In genomic region chr3:96931491-96931890, GRCh38 we compare ENCODE assay signal across 16 cellular contexts.
DNase-seq lines count a peak whose midpoint lies in the region; ATAC-seq, FAIRE-seq and TF ChIP-seq lines count a peak whose summit lies in the region.
"Had no signal": no experiment of that assay in that cellular context is flagged by ENCODE, and none has a peak within 500 bp of the region (broad histone marks: within the 10 kb centered on the region; RNA-seq: fewer than 3 reads in every experiment).

No MANE protein-coding gene starts in this region.

- no peak overlapping the region for H3K18ac ChIP-seq in H9 (ENCODE audit: insufficient read length, low read depth, low read length)

- H3K79me1 ChIP-seq in H9 (ENCODE audit: insufficient read depth, low read depth, low read length, poor library complexity, severe bottlenecking), result no peaks in the 10 kb centered on the region

- H3K27me3 ChIP-seq in H9 (ENCODE audit: insufficient read depth, low read length), result no peaks in the 10 kb centered on the region
- H3K27me3 ChIP-seq in smooth muscle cell (ENCODE audit: low read depth), result no peaks in the 10 kb centered on the region

- no peak overlapping the region for H3K4me3 ChIP-seq in smooth muscle cell
- H3K4me3 ChIP-seq: GM12878, K562 had no signal

- H2AFZ ChIP-seq in H9 (ENCODE audit: low read length) (no peak overlapping the region), smooth muscle cell (ENCODE audit: low read depth) (no peak overlapping the region)

- no peak overlapping the region for H2BK20ac ChIP-seq in H9 (ENCODE audit: low read depth, low read length, poor library complexity, severe bottlenecking)

- no peaks in the 10 kb centered on the region for H3K9me3 ChIP-seq in H9 (ENCODE audit: control insufficient read depth, low read depth, low read length)
- peaks cover 5% of the 10 kb centered on the region for H3K9me3 ChIP-seq in smooth muscle cell (replicated peaks; ENCODE audit: low read depth)

- H3K36me3 Mint-ChIP-seq in H9 (ENCODE audit: insufficient read depth in 1 of 3, low read depth in 3 of 3), result peaks cover 12 to 24% (median 14%) of the 10 kb centered on the region in 3 experiments

- H2BK15ac ChIP-seq in H9 (ENCODE audit: low read depth, low read length), result no peak overlapping the region

- H3K4me1 Mint-ChIP-seq in H9, result no peaks in the 10 kb centered on the region

- no peak overlapping the region for H4K91ac ChIP-seq in H9 (ENCODE audit: insufficient read length, low read depth, low read length)

- no peak overlapping the region for H4K8ac ChIP-seq in H9 (replicated peaks; ENCODE audit: insufficient read length, low read depth, low read length)

- H2AK5ac ChIP-seq in H9 (ENCODE audit: insufficient read length, low read length), result no peak overlapping the region

- H3K23me2 ChIP-seq in H9 (ENCODE audit: insufficient read length, low read depth, low read length, poor library complexity, severe bottlenecking), result no peaks in the 10 kb centered on the region

- no peak overlapping the region for H2BK120ac ChIP-seq in H9 (ENCODE audit: low read depth, low read length, poor library complexity, severe bottlenecking)

- ATAC-seq in HG03432 (IDR thresholded peaks at IDR 0.05; ENCODE audit: unreplicated experiment), result no peak
- ATAC-seq: CD8-positive, alpha-beta T cell; GM12878; K562 had no signal

- H3K27ac ChIP-seq in H9 (ENCODE audit: insufficient read length, low read depth, low read length), result no peak overlapping the region
- no peak overlapping the region for H3K27ac ChIP-seq in smooth muscle cell (ENCODE audit: low read depth)

- no peaks in the 10 kb centered on the region for H3K4me1 ChIP-seq in H9 (ENCODE audit: insufficient read depth, low read length)
- H3K4me1 ChIP-seq in smooth muscle cell (ENCODE audit: low read depth), result no peaks in the 10 kb centered on the region

- no peak for FAIRE-seq in RCC 7860 (lab: Jason Lieb, UNC)
- FAIRE-seq: GM12878, GM18507, K562 had no signal

- H3K4ac ChIP-seq in H9 (ENCODE audit: low read depth, low read length), result no peak overlapping the region

- no peak overlapping the region for H3K4me3 Mint-ChIP-seq in H9
- H3K4me3 Mint-ChIP-seq: CD8-positive, alpha-beta T cell had no signal

- no peak overlapping the region for H3K4me2 ChIP-seq in H9 (ENCODE audit: insufficient read depth, insufficient read length, low read length)
- H3K4me2 ChIP-seq in smooth muscle cell, result no peak overlapping the region

- no peaks in the 10 kb centered on the region for H3K27me3 Mint-ChIP-seq in H9 (ENCODE audit: low read depth)

- H4K5ac ChIP-seq in H9 (ENCODE audit: insufficient read length, low read depth, low read length), result no peak overlapping the region

- peak; percentile 32 for DNase-seq in D341Med (ENCODE audit: low spot score)
- DNase-seq in DMS153 (lab: John Stamatoyannopoulos, UW), result peak; percentile 32
- peak; percentile 35 for DNase-seq in RCC 7860 (ENCODE audit: low spot score)
- peak; percentile 3 for DNase-seq in kidney tubule cell (ENCODE audit: low spot score)
- DNase-seq in H9, result no peak
- no peak for DNase-seq in smooth muscle cell (lab: John Stamatoyannopoulos, UW; ENCODE audit: unreplicated experiment)
- no peak for DNase-seq in NCI-H345 (lab: John Stamatoyannopoulos, UW)
- DNase-seq: CD8-positive, alpha-beta T cell; NCI-H1048; NCI-H1694; NCI-H774; T-helper 9 cell had no signal

- no peaks in the 10 kb centered on the region for H3K36me3 ChIP-seq in smooth muscle cell (ENCODE audit: low read depth)

- no peak overlapping the region for H3K56ac ChIP-seq in H9 (ENCODE audit: insufficient read length, low read depth, low read length)

- no peak overlapping the region for H2BK5ac ChIP-seq in H9 (ENCODE audit: insufficient read length, low read length)

- no peaks in the 10 kb centered on the region for H3F3A ChIP-seq in smooth muscle cell (ENCODE audit: low read depth)

- H3K9ac ChIP-seq in H9 (ENCODE audit: extremely low read depth, insufficient read length, low read length), result no peak overlapping the region
- H3K9ac ChIP-seq in smooth muscle cell (ENCODE audit: low read depth), result no peak overlapping the region

- H3K79me2 ChIP-seq in H9 (ENCODE audit: insufficient read depth, low read length) (no peaks in the 10 kb centered on the region), smooth muscle cell (ENCODE audit: low read depth) (no peaks in the 10 kb centered on the region)

- no peak overlapping the region for H3K23ac ChIP-seq in H9 (ENCODE audit: insufficient read length, low read depth, low read length)

- WGBS in H9 (ENCODE audit: extremely low coverage, insufficient read length, low lambda C conversion rate), result no CpG with 5 or more reads among the region's 3 CpGs
- 79% methylated on average over 3 of the region's 3 CpGs for WGBS in smooth muscle cell (ENCODE audit: low lambda C conversion rate)

- no peak overlapping the region for H3K27ac Mint-ChIP-seq in H9
- H3K27ac Mint-ChIP-seq: CD8-positive, alpha-beta T cell had no signal

- H3K9me3 Mint-ChIP-seq in H9, result peaks cover 25 to 29% of the 10 kb centered on the region in 2 experiments

- no peak overlapping the region for H2BK12ac ChIP-seq in H9 (ENCODE audit: insufficient read length, low read depth, low read length)

- H3T11ph ChIP-seq in H9 (ENCODE audit: low read length), result no peak overlapping the region

- no peak overlapping the region for H3K14ac ChIP-seq in H9 (ENCODE audit: insufficient read depth, low read length)

- no peaks in the 10 kb centered on the region for H4K20me1 ChIP-seq in H9 (ENCODE audit: control insufficient read depth, insufficient read depth, insufficient read length)
- H4K20me1 ChIP-seq in smooth muscle cell (ENCODE audit: low read depth), result no peaks in the 10 kb centered on the region

- TF ChIP-seq CTCF in H9 (conservative IDR thresholded peaks at IDR 0.05), result no peak
- TF ChIP-seq CTCF in smooth muscle cell (IDR thresholded peaks at IDR 0.05; ENCODE audit: borderline replicate concordance, insufficient read depth, poor library complexity, severe bottlenecking), result no peak

Comparison
In these comparisons a context has a peak if more than half of its experiments do, and no peak if none do; other contexts are left out.
1. DNase-seq: peak in D341Med (single experiment), DMS153 (single experiment), RCC 7860 (single experiment) and kidney tubule cell (single experiment); none in H9 (single experiment), smooth muscle cell (single experiment) and NCI-H345 (single experiment).